8 cellular contexts compared by ENCODE assay signal in genomic region chr2:45643543-45644542, GRCh38. TPM values are rescaled to one million over a fixed set of nuclear protein-coding genes. Genes with fewer than 3 reads are reported as not detected.
DNase-seq lines count a peak whose midpoint lies in the region; ATAC-seq and TF ChIP-seq lines count a peak whose summit lies in the region.

No MANE protein-coding gene starts in this region.

- H3K36me3 ChIP-seq in lung (ENCODE audit: control insufficient read depth in 2 of 2, insufficient read depth in 2 of 2, low read length in 2 of 2) = no peaks in the 10 kb centered on the region

- H3K27ac ChIP-seq in lung (ENCODE audit: low read depth in 1 of 2, low read length in 1 of 2) = peak overlapping the region in 1 of 2 donors; percentile 44

- DNase-seq in DMS153 treated with DMSO at 0.1 percent for 48 hours (lab: John Stamatoyannopoulos, UW; ENCODE audit: unreplicated experiment) (peak; percentile 62), DMS153 (lab: John Stamatoyannopoulos, UW) (no peak), NCI-H2171 (lab: John Stamatoyannopoulos, UW) (peak; percentile 49), ecto neural progenitor cell (ENCODE audit: low spot score) (peak; percentile 88), lung (ENCODE audit: low spot score) (peak; percentile 68)
- peak; percentile 76 for DNase-seq in activated CD4-positive, alpha-beta T cell treated with anti-CD3 and anti-CD28 coated beads, Interleukin-2, amount 50 U/mL, for 1 hour
- peak in 2 of 3 donors; percentile 58 to 79 for DNase-seq in stimulated activated CD4-positive, alpha-beta T cell treated with anti-CD3 and anti-CD28 coated beads, TNF-alpha, amount 100 ng/mL, for 1 hour (ENCODE audit: low read depth in 3 of 3, low spot score in 1 of 3)

- H3K4me3 ChIP-seq in lung = peak overlapping the region; percentile 21

- 12% methylated on average over 42 to 49 of the region's 49 CpGs for WGBS in lung, 2 donors

- peaks cover 0 to 1% of the 10 kb centered on the region in 2 donors for H3K9me3 ChIP-seq in lung (ENCODE audit: control insufficient read depth in 2 of 2, insufficient read depth in 1 of 2, low read length in 1 of 2)

- H3K27me3 ChIP-seq in lung (ENCODE audit: control insufficient read depth, insufficient read depth) = no peaks in the 10 kb centered on the region

- ATAC-seq in HG02759 (IDR thresholded peaks at IDR 0.05; ENCODE audit: unreplicated experiment) (peak; percentile 94), lung (ENCODE audit: insufficient read depth, low FRiP score) (peak; percentile 90)

- peaks cover 0 to 5% of the 10 kb centered on the region in 2 donors for H3K4me1 ChIP-seq in lung (ENCODE audit: control insufficient read depth in 2 of 2, insufficient read depth in 2 of 2, low read length in 2 of 2)

- peak; percentile 97 for TF ChIP-seq CTCF in lung (IDR thresholded peaks at IDR 0.05; ENCODE audit: control extremely low read depth, extremely low read depth)

RNA-seq across cellular contexts. Expression of gene PRKCE, which starts 7.6 kb away (rescaled TPM):
- 10 to 100 TPM; 46.0 to 82.2 TPM for total RNA-seq in lung
- polyA plus RNA-seq in lung = 10 to 100 TPM; 12.5 to 18.1 TPM

RNA-seq across cellular contexts. Expression of gene SRBD1, which starts 32.8 kb away (rescaled TPM):
- 10 to 100 TPM; 14.8 to 30.6 TPM for total RNA-seq in lung
- polyA plus RNA-seq in lung = 1 to 10 TPM; 5.6 to 8.1 TPM
